ENCODE assay signal across 17 cellular contexts in genomic region chr20:12824353-12824752, GRCh38.
"Had no signal": no experiment of that assay in that cellular context is flagged by ENCODE, and none has a peak within 500 bp of the region (broad histone marks: within the 10 kb centered on the region; RNA-seq: fewer than 3 reads in every experiment).

No MANE protein-coding gene starts in this region.

- DNase-seq: activated CD4-positive, alpha-beta T cell treated with anti-CD3 and anti-CD28 coated beads, Interleukin-2, amount 50 U/mL, for 1 hour; activated CD4-positive, CD25-positive, alpha-beta regulatory T cell treated with anti-CD3 and anti-CD28 coated beads, Interleukin-2, amount 50 U/mL, for 72 hours; activated CD8-positive, alpha-beta memory T cell treated with anti-CD3 and anti-CD28 coated beads, Interleukin-2, amount 50 U/mL, for 4 hours; activated effector memory CD4-positive, alpha-beta T cell treated with Interleukin-2 at 50 U/mL for 16 hours; activated naive CD4-positive, alpha-beta T cell treated with anti-CD3 and anti-CD28 coated beads, Interleukin-2, amount 10 ng/mL, durations not matched to agents 7 days and 5 days; activated naive CD8-positive, alpha-beta T cell treated with anti-CD3 and anti-CD28 coated beads, Interleukin-2, amount 50 U/mL, for 24 hours; activated T-cell treated with anti-CD3 and anti-CD28 coated beads, Interleukin-2, amount 50 U/mL, for 4 hours; brain microvascular endothelial cell; effector CD8-positive, alpha-beta T cell; heart right ventricle; left cardiac atrium; lower lobe of right lung; occipital lobe; stimulated activated CD4-positive, alpha-beta T cell treated with anti-CD3 and anti-CD28 coated beads, Interleukin-2, amount 100 ng/mL, for 24 hours; stimulated activated naive CD4-positive, alpha-beta T cell treated with Interleukin-2 at 50 U/mL for 16 hours; tibial artery had no signal

- ATAC-seq: activated naive CD8-positive, alpha-beta T cell treated with anti-CD3 and anti-CD28 coated beads, Interleukin-2, amount 50 U/mL, for 24 hours; activated T-cell treated with anti-CD3 and anti-CD28 coated beads, Interleukin-2, amount 50 U/mL, for 4 hours; lower lobe of right lung; natural killer cell treated with Interleukin-12 subunit alpha and Interleukin-12 subunit beta and Interleukin-15 and Interleukin-18, amount 100 ng/mL, for 72 hours had no signal
